ENCODE assay signal across 22 cellular contexts in genomic region chr3:151644986-151645385, GRCh38.
"Had no signal": no experiment of that assay in that cellular context is flagged by ENCODE, and none has a peak within 500 bp of the region (broad histone marks: within the 10 kb centered on the region; RNA-seq: fewer than 3 reads in every experiment).

No MANE protein-coding gene starts in this region.

- DNase-seq: colonic mucosa; cortex of kidney; effector CD8-positive, alpha-beta T cell; effector memory CD8-positive, alpha-beta T cell; endodermal cell; erythroblast; esophagus squamous epithelium; foreskin fibroblast; heart left ventricle; hypothalamus; left cardiac atrium; left lung; left ventricle myocardium superior; lower lobe of right lung; mesenchymal stem cell; naive thymus-derived CD4-positive, alpha-beta T cell had no signal

- H3K9me3 ChIP-seq: colonic mucosa, esophagus squamous epithelium, gastroesophageal sphincter, heart left ventricle, left lung, lower lobe of right lung had no signal

- FAIRE-seq: frontal cortex, islet of Langerhans, keratinocyte had no signal

- H3K36me3 ChIP-seq: colonic mucosa, esophagus squamous epithelium, gastroesophageal sphincter, heart left ventricle, left lung, lower lobe of right lung had no signal

- H3K27me3 ChIP-seq: colonic mucosa, esophagus squamous epithelium, gastroesophageal sphincter, heart left ventricle, hepatocyte, left lung had no signal

- H3K27ac ChIP-seq: colonic mucosa, epithelial cell of prostate, esophagus squamous epithelium, gastroesophageal sphincter, heart left ventricle, hepatocyte, left lung, lower lobe of right lung had no signal

- H3K4me3 ChIP-seq: colonic mucosa, esophagus squamous epithelium, gastroesophageal sphincter, heart left ventricle, hepatocyte, left lung, lower lobe of right lung had no signal
